Comparison of ENCODE assay signal across 1 cellular context in the genomic region with DNA sequence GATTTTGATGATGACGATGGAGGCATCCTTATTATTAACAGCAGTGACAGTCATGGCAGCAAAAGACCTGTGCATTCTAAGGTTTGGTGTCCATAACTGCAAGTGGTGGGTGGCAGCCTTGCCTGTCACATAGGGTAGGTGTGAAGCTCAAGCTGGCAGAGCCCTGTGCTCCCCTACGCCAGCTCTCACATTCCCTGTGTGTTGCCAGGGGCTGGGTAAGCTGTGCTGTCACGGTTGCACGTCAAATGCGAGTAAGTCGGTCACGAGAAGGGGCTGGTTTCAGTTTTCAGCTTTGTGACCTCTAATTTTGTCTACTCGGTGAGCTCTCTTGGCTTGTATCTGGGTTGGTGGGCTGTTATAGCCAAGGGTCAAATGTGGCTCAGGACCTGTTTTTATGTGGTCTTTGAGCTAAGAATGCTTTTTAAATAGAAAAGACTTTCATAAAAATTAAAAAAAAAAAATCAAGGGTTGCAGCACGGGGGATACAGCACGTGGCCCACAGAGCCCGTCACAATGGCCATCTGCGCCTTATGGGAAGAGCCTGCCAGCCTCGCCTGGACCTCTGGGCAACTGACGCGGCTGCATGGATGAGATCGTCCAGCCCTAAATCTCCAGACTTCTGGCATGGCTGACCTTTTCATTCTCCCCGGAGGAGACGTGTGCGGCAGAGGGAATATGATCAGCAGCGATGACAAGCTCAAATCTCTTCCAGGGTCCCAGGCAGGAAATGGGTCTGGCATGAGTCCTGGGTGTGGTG.
A peak's percentile ranks its signal among the peaks of the same experiment; 100 is the strongest.
TF ChIP-seq lines count a peak whose summit lies in the region.

No MANE protein-coding gene starts in this region.

TF ChIP-seq in GM12878, 131 proteins besides CTCF, POLR2A, EP300 and RAD21 (continued from another document):
- no peak for TF ChIP-seq EZH2 (IDR thresholded peaks at IDR 0.05; ENCODE audit: borderline replicate concordance, control insufficient read depth, low read depth, low read length)
- TF ChIP-seq SMC3 (IDR thresholded peaks at IDR 0.05; ENCODE audit: borderline replicate concordance, low read length), result no peak
- TF ChIP-seq CBFB (IDR thresholded peaks at IDR 0.05; ENCODE audit: low read depth), result no peak; the same call in 1 of the 2 replicates
- TF ChIP-seq WRNIP1 (IDR thresholded peaks at IDR 0.05; ENCODE audit: borderline replicate concordance, low read depth, low read length), result no peak
- TF ChIP-seq HCFC1 (IDR thresholded peaks at IDR 0.05; ENCODE audit: low read length), result no peak
- TF ChIP-seq ETV6 (conservative IDR thresholded peaks at IDR 0.05 in 1 of 2, IDR thresholded peaks at IDR 0.05 in 1 of 2; ENCODE audit: borderline replicate concordance in 1 of 2, low read depth in 1 of 2), result no peak
- TF ChIP-seq, protein P1, sequence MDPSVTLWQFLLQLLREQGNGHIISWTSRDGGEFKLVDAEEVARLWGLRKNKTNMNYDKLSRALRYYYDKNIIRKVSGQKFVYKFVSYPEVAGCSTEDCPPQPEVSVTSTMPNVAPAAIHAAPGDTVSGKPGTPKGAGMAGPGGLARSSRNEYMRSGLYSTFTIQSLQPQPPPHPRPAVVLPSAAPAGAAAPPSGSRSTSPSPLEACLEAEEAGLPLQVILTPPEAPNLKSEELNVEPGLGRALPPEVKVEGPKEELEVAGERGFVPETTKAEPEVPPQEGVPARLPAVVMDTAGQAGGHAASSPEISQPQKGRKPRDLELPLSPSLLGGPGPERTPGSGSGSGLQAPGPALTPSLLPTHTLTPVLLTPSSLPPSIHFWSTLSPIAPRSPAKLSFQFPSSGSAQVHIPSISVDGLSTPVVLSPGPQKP (IDR thresholded peaks at IDR 0.05; ENCODE audit: low read depth, low read length), result no peak
- TF ChIP-seq BCL11A (IDR thresholded peaks at IDR 0.05; ENCODE audit: low read depth, low read length), result no peak
- TF ChIP-seq ZBED1 (IDR thresholded peaks at IDR 0.05; ENCODE audit: borderline replicate concordance), result no peak
- TF ChIP-seq NFIC (IDR thresholded peaks at IDR 0.05; ENCODE audit: low read depth, low read length), result no peak
- TF ChIP-seq, protein P2, sequence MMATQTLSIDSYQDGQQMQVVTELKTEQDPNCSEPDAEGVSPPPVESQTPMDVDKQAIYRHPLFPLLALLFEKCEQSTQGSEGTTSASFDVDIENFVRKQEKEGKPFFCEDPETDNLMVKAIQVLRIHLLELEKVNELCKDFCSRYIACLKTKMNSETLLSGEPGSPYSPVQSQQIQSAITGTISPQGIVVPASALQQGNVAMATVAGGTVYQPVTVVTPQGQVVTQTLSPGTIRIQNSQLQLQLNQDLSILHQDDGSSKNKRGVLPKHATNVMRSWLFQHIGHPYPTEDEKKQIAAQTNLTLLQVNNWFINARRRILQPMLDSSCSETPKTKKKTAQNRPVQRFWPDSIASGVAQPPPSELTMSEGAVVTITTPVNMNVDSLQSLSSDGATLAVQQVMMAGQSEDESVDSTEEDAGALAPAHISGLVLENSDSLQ (IDR thresholded peaks at IDR 0.05), result peak; percentile 56; the same call in 1 of the 2 replicates
- TF ChIP-seq, protein P3, sequence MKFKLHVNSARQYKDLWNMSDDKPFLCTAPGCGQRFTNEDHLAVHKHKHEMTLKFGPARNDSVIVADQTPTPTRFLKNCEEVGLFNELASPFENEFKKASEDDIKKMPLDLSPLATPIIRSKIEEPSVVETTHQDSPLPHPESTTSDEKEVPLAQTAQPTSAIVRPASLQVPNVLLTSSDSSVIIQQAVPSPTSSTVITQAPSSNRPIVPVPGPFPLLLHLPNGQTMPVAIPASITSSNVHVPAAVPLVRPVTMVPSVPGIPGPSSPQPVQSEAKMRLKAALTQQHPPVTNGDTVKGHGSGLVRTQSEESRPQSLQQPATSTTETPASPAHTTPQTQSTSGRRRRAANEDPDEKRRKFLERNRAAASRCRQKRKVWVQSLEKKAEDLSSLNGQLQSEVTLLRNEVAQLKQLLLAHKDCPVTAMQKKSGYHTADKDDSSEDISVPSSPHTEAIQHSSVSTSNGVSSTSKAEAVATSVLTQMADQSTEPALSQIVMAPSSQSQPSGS (IDR thresholded peaks at IDR 0.05; ENCODE audit: low read length), result no peak
- peak; percentile 4 for TF ChIP-seq MEF2B (IDR thresholded peaks at IDR 0.05; ENCODE audit: partially characterized antibody, poor library complexity, severe bottlenecking)
- TF ChIP-seq, protein P4, sequence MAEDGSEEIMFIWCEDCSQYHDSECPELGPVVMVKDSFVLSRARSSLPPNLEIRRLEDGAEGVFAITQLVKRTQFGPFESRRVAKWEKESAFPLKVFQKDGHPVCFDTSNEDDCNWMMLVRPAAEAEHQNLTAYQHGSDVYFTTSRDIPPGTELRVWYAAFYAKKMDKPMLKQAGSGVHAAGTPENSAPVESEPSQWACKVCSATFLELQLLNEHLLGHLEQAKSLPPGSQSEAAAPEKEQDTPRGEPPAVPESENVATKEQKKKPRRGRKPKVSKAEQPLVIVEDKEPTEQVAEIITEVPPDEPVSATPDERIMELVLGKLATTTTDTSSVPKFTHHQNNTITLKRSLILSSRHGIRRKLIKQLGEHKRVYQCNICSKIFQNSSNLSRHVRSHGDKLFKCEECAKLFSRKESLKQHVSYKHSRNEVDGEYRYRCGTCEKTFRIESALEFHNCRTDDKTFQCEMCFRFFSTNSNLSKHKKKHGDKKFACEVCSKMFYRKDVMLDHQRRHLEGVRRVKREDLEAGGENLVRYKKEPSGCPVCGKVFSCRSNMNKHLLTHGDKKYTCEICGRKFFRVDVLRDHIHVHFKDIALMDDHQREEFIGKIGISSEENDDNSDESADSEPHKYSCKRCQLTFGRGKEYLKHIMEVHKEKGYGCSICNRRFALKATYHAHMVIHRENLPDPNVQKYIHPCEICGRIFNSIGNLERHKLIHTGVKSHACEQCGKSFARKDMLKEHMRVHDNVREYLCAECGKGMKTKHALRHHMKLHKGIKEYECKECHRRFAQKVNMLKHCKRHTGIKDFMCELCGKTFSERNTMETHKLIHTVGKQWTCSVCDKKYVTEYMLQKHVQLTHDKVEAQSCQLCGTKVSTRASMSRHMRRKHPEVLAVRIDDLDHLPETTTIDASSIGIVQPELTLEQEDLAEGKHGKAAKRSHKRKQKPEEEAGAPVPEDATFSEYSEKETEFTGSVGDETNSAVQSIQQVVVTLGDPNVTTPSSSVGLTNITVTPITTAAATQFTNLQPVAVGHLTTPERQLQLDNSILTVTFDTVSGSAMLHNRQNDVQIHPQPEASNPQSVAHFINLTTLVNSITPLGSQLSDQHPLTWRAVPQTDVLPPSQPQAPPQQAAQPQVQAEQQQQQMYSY (CRISPR knock-in tag; IDR thresholded peaks at IDR 0.05), result no peak
- TF ChIP-seq CREB1 (IDR thresholded peaks at IDR 0.05; ENCODE audit: low read depth), result peak; percentile 73
- no peak for TF ChIP-seq BRCA1 (IDR thresholded peaks at IDR 0.05; ENCODE audit: low read depth, low read length)
- 0 out of 2 replicates have a peak, but pooled peaks have one; percentile 6 for TF ChIP-seq NR2F1 (conservative IDR thresholded peaks at IDR 0.05)
- peak; percentile 5; the same call in 1 of the 2 replicates for TF ChIP-seq CREM (IDR thresholded peaks at IDR 0.05; ENCODE audit: low read depth)
